Comparison of ENCODE assay signal across 8 cellular contexts in the genomic region with DNA sequence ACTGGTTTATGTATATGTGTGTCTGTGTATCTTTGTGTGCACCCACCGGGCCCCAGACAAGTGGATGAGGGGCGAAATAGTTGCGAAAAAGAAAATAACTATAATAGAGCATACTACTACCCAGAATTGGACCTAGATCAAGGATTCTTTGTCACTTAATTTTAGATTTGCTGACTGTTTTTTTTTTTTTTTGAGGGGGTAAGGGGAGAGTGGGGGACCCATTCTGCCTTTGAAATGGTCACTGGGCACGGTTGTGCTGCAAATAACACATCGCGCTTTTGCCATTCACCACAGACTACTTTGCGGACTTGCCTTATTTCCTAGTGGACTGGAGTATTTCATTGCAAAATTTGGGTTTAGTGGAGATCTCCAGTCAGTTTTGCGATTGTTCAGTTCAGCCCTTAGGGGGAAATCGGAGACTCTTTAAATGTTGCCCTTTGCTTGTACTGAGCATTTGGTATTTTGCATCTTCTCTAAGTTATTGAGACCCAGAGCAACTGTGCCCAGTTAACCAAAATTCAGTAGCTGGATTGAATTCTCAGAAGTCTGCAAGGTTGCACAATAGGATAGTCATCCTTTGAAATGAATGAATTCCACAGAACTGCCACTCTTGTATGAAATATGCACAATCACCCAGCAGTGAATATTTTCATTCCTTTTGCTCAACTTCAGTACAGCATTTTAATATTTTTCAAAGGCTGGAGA. TPM values are rescaled to one million over a fixed set of nuclear protein-coding genes. Genes with fewer than 3 reads are reported as not detected.
DNase-seq lines count a peak whose midpoint lies in the region; ATAC-seq and TF ChIP-seq lines count a peak whose summit lies in the region.

No MANE protein-coding gene starts in this region.

- H3K4me3 Mint-ChIP-seq in natural killer cell, result peak overlapping the region; percentile 99

- peaks cover 1% of the 10 kb centered on the region for H3K36me3 Mint-ChIP-seq in natural killer cell

- no peaks in the 10 kb centered on the region for H3K27me3 Mint-ChIP-seq in natural killer cell (ENCODE audit: low read depth in 2 of 2)

- intact Hi-C loops in natural killer cell (cut with micrococcal nuclease), result loop anchor here (5.0 to 10.0 kb wide), 11 partner anchors 132 to 967 kb away; no protein-coding TSS in a partner anchor

- H3K4me3 ChIP-seq in NB4 (ENCODE audit: low read depth, low read length), result peak overlapping the region; percentile 35

- peak overlapping the region; percentile 73 for H3K27ac ChIP-seq in C4-2B

- H3K4me1 Mint-ChIP-seq in natural killer cell, result peaks cover 82 to 87% of the 10 kb centered on the region in 2 donors

- TF ChIP-seq CTCF in C4-2B (conservative IDR thresholded peaks at IDR 0.05), result no peak
- TF ChIP-seq CTCF in NB4 (IDR thresholded peaks at IDR 0.05; ENCODE audit: low read depth, low read length), result no peak
- no peak for TF ChIP-seq CTCF in natural killer cell (IDR thresholded peaks at IDR 0.05)

- peak; percentile 49 for DNase-seq in NB4 (ENCODE audit: low read depth)
- peak; percentile 83 for DNase-seq in dedifferentiated amniotic fluid mesenchymal stem cell (ENCODE audit: extremely low spot score)
- no peak for DNase-seq in natural killer cell
- DNase-seq in NOMO-1 treated with dmso at 0.1 percent for 144 hours (lab: John Stamatoyannopoulos, UW; ENCODE audit: unreplicated experiment), result no peak

- H3K9me3 Mint-ChIP-seq in natural killer cell, result no peaks in the 10 kb centered on the region

- peak overlapping the region; percentile 96 to 98 for H3K27ac Mint-ChIP-seq in natural killer cell

- TF ChIP-seq POLR2A in NB4 (IDR thresholded peaks at IDR 0.05; ENCODE audit: extremely low read depth, insufficient read length), result no peak

- ATAC-seq in natural killer cell, result no peak
- ATAC-seq in HG03135 (IDR thresholded peaks at IDR 0.05; ENCODE audit: unreplicated experiment), result no peak
- ATAC-seq in GM18873 (IDR thresholded peaks at IDR 0.05; ENCODE audit: low FRiP score, unreplicated experiment), result no peak
- no peak for ATAC-seq in HG03520 (IDR thresholded peaks at IDR 0.05; ENCODE audit: unreplicated experiment)

RNA-seq across cellular contexts. Expression of gene TRIB2, which starts 2.8 kb away (rescaled TPM):
- 10 to 100 TPM; 68.1 to 87.4 (median 84.5) TPM for total RNA-seq in natural killer cell

Comparison
In these comparisons a context has a peak if more than half of its experiments do, and no peak if none do; other contexts are left out.
1. DNase-seq: peak in NB4 (single experiment) and dedifferentiated amniotic fluid mesenchymal stem cell (single experiment); none in natural killer cell (single experiment) and NOMO-1 treated with dmso at 0.1 percent for 144 hours (single experiment).